Comparison of ENCODE assay signal across 16 cellular contexts in genomic region chr16:89118361-89119061, GRCh38. TPM values are rescaled to one million over a fixed set of nuclear protein-coding genes. Genes with fewer than 3 reads are reported as not detected.
DNase-seq lines count a peak whose midpoint lies in the region; ATAC-seq and TF ChIP-seq lines count a peak whose summit lies in the region.
"Had no signal": no experiment of that assay in that cellular context is flagged by ENCODE, and none has a peak within 500 bp of the region (broad histone marks: within the 10 kb centered on the region; RNA-seq: fewer than 3 reads in every experiment).

No MANE protein-coding gene starts in this region.

- no peaks in the 10 kb centered on the region for H3K9me3 ChIP-seq in testis
- H3K9me3 ChIP-seq: breast epithelium, vagina had no signal

- TF ChIP-seq CTCF in testis (IDR thresholded peaks at IDR 0.05) (no peak), GM10266 (IDR thresholded peaks at IDR 0.05; ENCODE audit: control insufficient read depth, insufficient read depth, low read depth, missing control alignments) (no peak)

- no peaks in the 10 kb centered on the region for H3K27me3 Mint-ChIP-seq in activated naive CD8-positive, alpha-beta T cell
- no peaks in the 10 kb centered on the region for H3K27me3 Mint-ChIP-seq in activated naive CD8-positive, alpha-beta T cell treated with anti-CD3 and anti-CD28 coated beads, Interleukin-2, amount 50 U/mL, for 24 hours
- no peaks in the 10 kb centered on the region for H3K27me3 Mint-ChIP-seq in activated T-helper 2 cell treated with anti-CD3 and anti-CD28 coated beads, Interferon-gamma antibody, Interleukin-2, Interleukin-4, amounts not matched to agents 10 μg/mL and 5 μg/mL and 100 μg/mL, durations not matched to agents 14 hours and 24 hours and 36 hours (ENCODE audit: low read depth)

- H3K4me3 ChIP-seq in testis = no peak overlapping the region
- H3K4me3 ChIP-seq: breast epithelium, vagina had no signal

- peak overlapping the region in 1 of 2 donors; percentile 61 for H3K27ac ChIP-seq in testis
- H3K27ac ChIP-seq: breast epithelium, vagina, VCaP had no signal

- H3K9me3 Mint-ChIP-seq in activated naive CD8-positive, alpha-beta T cell (ENCODE audit: low read depth) = no peaks in the 10 kb centered on the region
- H3K9me3 Mint-ChIP-seq in activated naive CD8-positive, alpha-beta T cell treated with anti-CD3 and anti-CD28 coated beads, Interleukin-2, amount 50 U/mL, for 24 hours = no peaks in the 10 kb centered on the region
- H3K9me3 Mint-ChIP-seq in activated T-helper 2 cell treated with anti-CD3 and anti-CD28 coated beads, Interferon-gamma antibody, Interleukin-2, Interleukin-4, amounts not matched to agents 10 μg/mL and 5 μg/mL and 100 μg/mL, durations not matched to agents 14 hours and 24 hours and 36 hours = no peaks in the 10 kb centered on the region

- no peaks in the 10 kb centered on the region for H3K27me3 ChIP-seq in testis
- H3K27me3 ChIP-seq: breast epithelium, vagina had no signal

- H3K36me3 Mint-ChIP-seq in activated naive CD8-positive, alpha-beta T cell = peaks cover 8% of the 10 kb centered on the region
- peaks cover 24% of the 10 kb centered on the region for H3K36me3 Mint-ChIP-seq in activated naive CD8-positive, alpha-beta T cell treated with anti-CD3 and anti-CD28 coated beads, Interleukin-2, amount 50 U/mL, for 24 hours (ENCODE audit: low read depth)
- peaks cover 66% of the 10 kb centered on the region for H3K36me3 Mint-ChIP-seq in activated T-helper 2 cell treated with anti-CD3 and anti-CD28 coated beads, Interferon-gamma antibody, Interleukin-2, Interleukin-4, amounts not matched to agents 10 μg/mL and 5 μg/mL and 100 μg/mL, durations not matched to agents 14 hours and 24 hours and 36 hours (ENCODE audit: low read depth)

- H3K4me1 ChIP-seq in testis = peaks cover 18% of the 10 kb centered on the region
- H3K4me1 ChIP-seq: breast epithelium, vagina had no signal

- no peaks in the 10 kb centered on the region for H3K36me3 ChIP-seq in testis (ENCODE audit: low read depth, missing control alignments)
- H3K36me3 ChIP-seq: breast epithelium had no signal

- no peak for DNase-seq in activated naive CD8-positive, alpha-beta T cell treated with anti-CD3 and anti-CD28 coated beads, Interleukin-2, amount 50 U/mL, for 24 hours
- DNase-seq in activated T-helper 2 cell treated with anti-CD3 and anti-CD28 coated beads, Interferon-gamma antibody, Interleukin-2, Interleukin-4, amounts not matched to agents 10 μg/mL and 5 μg/mL and 100 μg/mL, durations not matched to agents 14 hours and 24 hours and 36 hours (ENCODE audit: low spot score) = no peak
- DNase-seq in left kidney (ENCODE audit: low read depth, low spot score) = peak; percentile 66
- peak; percentile 75 for DNase-seq in testis
- no peak for DNase-seq in SK-N-DZ (ENCODE audit: low spot score)
- no peak for DNase-seq in NCI-H524 treated with DMSO at 0.1 percent for 48 hours (lab: John Stamatoyannopoulos, UW)
- no peak for DNase-seq in GM10266 (ENCODE audit: extremely low spot score)
- DNase-seq: DMS153, NCI-H187 treated with DMSO at 0.1 percent for 48 hours, NCI-H774, SIG-M5 had no signal

- WGBS in testis, 2 donors = 64 to 83% methylated on average over 11 to 21 of the region's 21 CpGs

- peaks cover 61% of the 10 kb centered on the region for H3K4me1 Mint-ChIP-seq in activated naive CD8-positive, alpha-beta T cell (ENCODE audit: low read depth)
- H3K4me1 Mint-ChIP-seq in activated naive CD8-positive, alpha-beta T cell treated with anti-CD3 and anti-CD28 coated beads, Interleukin-2, amount 50 U/mL, for 24 hours = peaks cover 38% of the 10 kb centered on the region
- peaks cover 31% of the 10 kb centered on the region for H3K4me1 Mint-ChIP-seq in activated T-helper 2 cell treated with anti-CD3 and anti-CD28 coated beads, Interferon-gamma antibody, Interleukin-2, Interleukin-4, amounts not matched to agents 10 μg/mL and 5 μg/mL and 100 μg/mL, durations not matched to agents 14 hours and 24 hours and 36 hours (ENCODE audit: low read depth)

- ATAC-seq in activated naive CD8-positive, alpha-beta T cell treated with anti-CD3 and anti-CD28 coated beads, Interleukin-2, amount 50 U/mL, for 24 hours = no peak
- ATAC-seq: left colon had no signal

- intact Hi-C loops in activated T-helper 2 cell treated with anti-CD3 and anti-CD28 coated beads, Interferon-gamma antibody, Interleukin-2, Interleukin-4, amounts not matched to agents 10 μg/mL and 5 μg/mL and 100 μg/mL, durations not matched to agents 14 hours and 24 hours and 36 hours (cut with micrococcal nuclease) = loop anchor here (10.0 kb wide), 1 partner anchor 96 kb away; the partner anchor contains the start of gene ZNF778
- intact Hi-C loops in testis (cut with DNase I; ENCODE audit: low total_unique reads) = no loop called here

- no peak for TF ChIP-seq POLR2A in testis (IDR thresholded peaks at IDR 0.05)

- no peak overlapping the region for H3K4me3 Mint-ChIP-seq in activated naive CD8-positive, alpha-beta T cell
- H3K4me3 Mint-ChIP-seq in activated naive CD8-positive, alpha-beta T cell treated with anti-CD3 and anti-CD28 coated beads, Interleukin-2, amount 50 U/mL, for 24 hours = no peak overlapping the region
- H3K4me3 Mint-ChIP-seq in activated T-helper 2 cell treated with anti-CD3 and anti-CD28 coated beads, Interferon-gamma antibody, Interleukin-2, Interleukin-4, amounts not matched to agents 10 μg/mL and 5 μg/mL and 100 μg/mL, durations not matched to agents 14 hours and 24 hours and 36 hours (ENCODE audit: low read depth) = no peak overlapping the region

- H3K27ac Mint-ChIP-seq in activated naive CD8-positive, alpha-beta T cell = peak overlapping the region; percentile 16
- H3K27ac Mint-ChIP-seq in activated naive CD8-positive, alpha-beta T cell treated with anti-CD3 and anti-CD28 coated beads, Interleukin-2, amount 50 U/mL, for 24 hours = no peak overlapping the region
- H3K27ac Mint-ChIP-seq in activated T-helper 2 cell treated with anti-CD3 and anti-CD28 coated beads, Interferon-gamma antibody, Interleukin-2, Interleukin-4, amounts not matched to agents 10 μg/mL and 5 μg/mL and 100 μg/mL, durations not matched to agents 14 hours and 24 hours and 36 hours = peak overlapping the region; percentile 2

RNA-seq across cellular contexts. Expression of gene ACSF3, which starts 24.9 kb away (rescaled TPM):
- 36.3 and 39.8 TPM in 2 replicates for total RNA-seq in activated T-helper 2 cell treated with anti-CD3 and anti-CD28 coated beads, Interferon-gamma antibody, Interleukin-2, Interleukin-4, amounts not matched to agents 10 μg/mL and 5 μg/mL and 100 μg/mL, durations not matched to agents 14 hours and 24 hours and 36 hours
- 10 to 100 TPM; 61.0 to 70.1 TPM for total RNA-seq in testis
- 30.3 TPM for polyA plus RNA-seq in testis (ENCODE audit: insufficient read depth, low read depth, low replicate concordance)
- polyA plus RNA-seq in SK-N-DZ (2014; cell fraction: cytosol; rRNA removed) = 31.4 and 37.9 TPM in 2 replicates
- polyA plus RNA-seq in SK-N-DZ (2014; cell fraction: nucleus; rRNA removed) = 39.1 and 47.2 TPM in 2 replicates

RNA-seq across cellular contexts. Expression of gene CDH15, which starts 53.0 kb away (rescaled TPM):
- total RNA-seq in activated T-helper 2 cell treated with anti-CD3 and anti-CD28 coated beads, Interferon-gamma antibody, Interleukin-2, Interleukin-4, amounts not matched to agents 10 μg/mL and 5 μg/mL and 100 μg/mL, durations not matched to agents 14 hours and 24 hours and 36 hours = not detected in 2 replicates
- total RNA-seq in testis = 1 to 10 TPM; 2.1 to 3.0 TPM
- 1.4 TPM for polyA plus RNA-seq in testis (ENCODE audit: insufficient read depth, low read depth, low replicate concordance)
- 0.26 TPM in 1 of 2 replicates, not detected in the other for polyA plus RNA-seq in SK-N-DZ (2014; cell fraction: cytosol; rRNA removed)
- polyA plus RNA-seq in SK-N-DZ (2014; cell fraction: nucleus; rRNA removed) = 0.08 and 0.28 TPM in 2 replicates
- total RNA-seq: breast epithelium, left colon, vagina had no signal

Comparison
In these comparisons a context has a peak if more than half of its experiments do, and no peak if none do; other contexts are left out.
1. DNase-seq: peak in left kidney (single experiment) and testis (single experiment); none in activated naive CD8-positive, alpha-beta T cell treated with anti-CD3 and anti-CD28 coated beads, Interleukin-2, amount 50 U/mL, for 24 hours (single experiment), activated T-helper 2 cell treated with anti-CD3 and anti-CD28 coated beads, Interferon-gamma antibody, Interleukin-2, Interleukin-4, amounts not matched to agents 10 μg/mL and 5 μg/mL and 100 μg/mL, durations not matched to agents 14 hours and 24 hours and 36 hours (single experiment), SK-N-DZ (single experiment), NCI-H524 treated with DMSO at 0.1 percent for 48 hours (single experiment) and GM10266 (single experiment).